Comparison of ENCODE assay signal across 12 cellular contexts in the genomic region with DNA sequence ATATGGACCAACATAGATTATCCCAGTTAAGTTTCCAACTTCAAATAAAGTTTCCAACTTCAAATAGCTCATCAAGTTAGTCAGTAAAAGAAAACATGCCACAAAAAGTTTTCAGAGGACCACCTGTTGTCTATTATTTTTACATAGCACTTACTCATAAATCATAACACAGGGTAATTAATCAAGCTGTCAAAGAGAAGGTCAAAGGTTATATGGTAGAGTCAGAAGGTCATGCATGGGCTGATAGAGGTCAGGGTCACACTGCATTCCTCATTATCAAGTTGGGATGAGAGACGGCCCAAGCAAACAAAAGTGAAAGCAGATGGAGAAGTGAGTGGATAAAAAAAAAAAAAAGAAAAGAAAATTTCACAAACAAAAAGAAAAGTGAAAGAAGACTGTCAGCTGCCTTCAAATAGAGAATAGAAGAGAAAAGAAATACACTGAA.
DNase-seq lines count a peak whose midpoint lies in the region; ATAC-seq and TF ChIP-seq lines count a peak whose summit lies in the region.
"Had no signal": no experiment of that assay in that cellular context is flagged by ENCODE, and none has a peak within 500 bp of the region (broad histone marks: within the 10 kb centered on the region; RNA-seq: fewer than 3 reads in every experiment).

No MANE protein-coding gene starts in this region.

- DNase-seq in natural killer cell treated with Interleukin-12 subunit alpha and Interleukin-12 subunit beta and Interleukin-15 and Interleukin-18, amount 100 ng/mL, for 72 hours (ENCODE audit: low spot score), result no peak
- DNase-seq in NCI-H2081 (lab: John Stamatoyannopoulos, UW) (no peak), DMS79 treated with DMSO at 0.1 percent for 48 hours (lab: John Stamatoyannopoulos, UW) (no peak)
- DNase-seq: activated CD4-positive, alpha-beta T cell treated with anti-CD3 and anti-CD28 coated beads for 48 hours; central memory CD4-positive, alpha-beta T cell; MG63; occipital lobe had no signal

- no peaks in the 10 kb centered on the region for H3K36me3 Mint-ChIP-seq in brain
- no peaks in the 10 kb centered on the region for H3K36me3 Mint-ChIP-seq in natural killer cell treated with Interleukin-12 subunit alpha and Interleukin-12 subunit beta and Interleukin-15 and Interleukin-18, amount 100 ng/mL, for 72 hours

- peak; percentile 70 for ATAC-seq in GM18498 (IDR thresholded peaks at IDR 0.05; ENCODE audit: unreplicated experiment)
- ATAC-seq in HG03432 (IDR thresholded peaks at IDR 0.05; ENCODE audit: unreplicated experiment), result peak; percentile 74
- peak in 1 of 2 donors; percentile 82 for ATAC-seq in natural killer cell treated with Interleukin-12 subunit alpha and Interleukin-12 subunit beta and Interleukin-15 and Interleukin-18, amount 100 ng/mL, for 72 hours
- no peak for ATAC-seq in GM21381 (IDR thresholded peaks at IDR 0.05; ENCODE audit: unreplicated experiment)
- ATAC-seq: Panc1 had no signal

- no peak for TF ChIP-seq CTCF in brain (conservative IDR thresholded peaks at IDR 0.05)

- H3K27me3 Mint-ChIP-seq in brain, result no peaks in the 10 kb centered on the region
- no peaks in the 10 kb centered on the region for H3K27me3 Mint-ChIP-seq in natural killer cell treated with Interleukin-12 subunit alpha and Interleukin-12 subunit beta and Interleukin-15 and Interleukin-18, amount 100 ng/mL, for 72 hours

- peak overlapping the region; percentile 4 to 76 (median 71) for H3K4me3 Mint-ChIP-seq in brain
- peak overlapping the region; percentile 77 for H3K4me3 Mint-ChIP-seq in natural killer cell treated with Interleukin-12 subunit alpha and Interleukin-12 subunit beta and Interleukin-15 and Interleukin-18, amount 100 ng/mL, for 72 hours

- peak overlapping the region; percentile 3 to 95 (median 86) for H3K27ac Mint-ChIP-seq in brain
- peak overlapping the region; percentile 27 to 64 for H3K27ac Mint-ChIP-seq in natural killer cell treated with Interleukin-12 subunit alpha and Interleukin-12 subunit beta and Interleukin-15 and Interleukin-18, amount 100 ng/mL, for 72 hours

- peaks cover 81% of the 10 kb centered on the region for H3K4me1 Mint-ChIP-seq in brain
- peaks cover 22% of the 10 kb centered on the region in 2 donors for H3K4me1 Mint-ChIP-seq in natural killer cell treated with Interleukin-12 subunit alpha and Interleukin-12 subunit beta and Interleukin-15 and Interleukin-18, amount 100 ng/mL, for 72 hours (ENCODE audit: low read depth in 2 of 2)

- no peaks in the 10 kb centered on the region for H3K9me3 Mint-ChIP-seq in brain
- H3K9me3 Mint-ChIP-seq in natural killer cell treated with Interleukin-12 subunit alpha and Interleukin-12 subunit beta and Interleukin-15 and Interleukin-18, amount 100 ng/mL, for 72 hours, result no peaks in the 10 kb centered on the region
